ENCODE assay signal across 14 cellular contexts in the genomic region with DNA sequence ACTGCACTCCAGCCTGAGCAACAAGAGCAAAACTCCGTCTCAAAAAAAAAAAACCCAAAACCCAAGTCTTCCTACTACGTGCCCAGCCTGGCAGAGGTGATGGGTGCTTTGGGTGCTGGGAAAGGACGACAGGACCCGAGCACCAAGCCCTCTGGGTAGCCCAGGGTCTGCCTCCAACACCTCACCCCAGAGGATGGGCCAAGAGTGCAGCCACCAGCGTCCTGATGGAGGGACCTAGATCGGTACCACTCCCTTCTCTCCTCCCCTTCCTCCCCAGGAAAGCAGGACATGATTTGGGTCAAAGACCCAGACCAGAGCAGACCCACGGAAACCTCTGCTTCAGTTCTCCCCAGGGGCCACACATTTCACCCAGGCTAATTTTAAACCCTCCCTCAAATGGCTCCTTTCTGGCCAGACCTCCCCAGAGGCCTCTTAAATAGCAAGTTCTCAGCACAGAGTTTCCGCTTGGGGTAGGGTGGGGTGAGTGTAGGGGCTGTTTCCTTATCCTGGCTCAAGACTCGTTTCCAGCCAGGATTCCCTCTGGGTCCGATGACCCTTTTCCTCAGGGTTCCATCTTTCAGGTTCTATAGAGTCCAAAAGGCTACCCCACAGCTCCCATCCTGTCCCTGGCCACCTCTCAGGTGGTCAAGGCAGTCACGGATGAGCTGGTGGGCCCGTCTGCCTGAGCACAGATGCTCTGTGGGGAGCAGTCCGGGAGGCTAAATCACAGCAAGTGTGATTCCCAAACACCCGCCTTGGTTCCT. TPM values are rescaled to one million over a fixed set of nuclear protein-coding genes. Genes with fewer than 3 reads are reported as not detected.
A peak's percentile ranks its signal among the peaks of the same experiment; 100 is the strongest.
DNase-seq lines count a peak whose midpoint lies in the region; ATAC-seq and TF ChIP-seq lines count a peak whose summit lies in the region.
"Had no signal": no experiment of that assay in that cellular context is flagged by ENCODE, and none has a peak within 500 bp of the region (broad histone marks: within the 10 kb centered on the region; RNA-seq: fewer than 3 reads in every experiment).

No MANE protein-coding gene starts in this region.

- no peaks in the 10 kb centered on the region for H3K27me3 Mint-ChIP-seq in memory B cell

- H3K4me3 Mint-ChIP-seq in memory B cell: peak overlapping the region; percentile 83
- H3K4me3 Mint-ChIP-seq: activated CD8-positive, alpha-beta memory T cell treated with anti-CD3 and anti-CD28 coated beads, Interleukin-2, amount 10 ng/mL, durations not matched to agents 7 days and 5 days had no signal

- H3K4me1 ChIP-seq in foreskin keratinocyte: no peaks in the 10 kb centered on the region

- no peak for TF ChIP-seq CTCF in GM10266 (IDR thresholded peaks at IDR 0.05; ENCODE audit: control insufficient read depth, insufficient read depth, low read depth, missing control alignments)
- no peak for TF ChIP-seq CTCF in foreskin keratinocyte (conservative IDR thresholded peaks at IDR 0.05)

- peak; percentile 52 for ATAC-seq in GM21423 (IDR thresholded peaks at IDR 0.05; ENCODE audit: unreplicated experiment)
- ATAC-seq in HG03565 (IDR thresholded peaks at IDR 0.05; ENCODE audit: unreplicated experiment): peak; percentile 58
- ATAC-seq in memory B cell (ENCODE audit: low read depth): peak; percentile 82
- ATAC-seq in foreskin keratinocyte: no peak
- no peak for ATAC-seq in HG02970 (IDR thresholded peaks at IDR 0.05; ENCODE audit: low FRiP score, unreplicated experiment)
- ATAC-seq: activated CD8-positive, alpha-beta memory T cell treated with anti-CD3 and anti-CD28 coated beads, Interleukin-2, amount 10 ng/mL, durations not matched to agents 7 days and 5 days had no signal

- DNase-seq in GM10266 (ENCODE audit: extremely low spot score) (peak; percentile 68), memory B cell (ENCODE audit: low spot score in 2 of 2) (peak; percentile 26 to 27), foreskin keratinocyte (no peak), H4 (ENCODE audit: low spot score) (no peak), DMS79 (lab: John Stamatoyannopoulos, UW) (no peak)
- DNase-seq: activated CD8-positive, alpha-beta memory T cell treated with anti-CD3 and anti-CD28 coated beads, Interleukin-2, amount 10 ng/mL, durations not matched to agents 7 days and 5 days; anterior cingulate cortex; NCI-H187 treated with DMSO at 0.1 percent for 48 hours; NK-92 treated with Interleukin-12 subunit alpha and Interleukin-12 subunit beta, amount 100 ng/mL, for 24 hours had no signal

- no peak overlapping the region for H3K27ac ChIP-seq in foreskin keratinocyte
- H3K27ac ChIP-seq: epithelial cell of prostate had no signal

- no peaks in the 10 kb centered on the region for H3K36me3 Mint-ChIP-seq in memory B cell
- H3K36me3 Mint-ChIP-seq: activated CD8-positive, alpha-beta memory T cell treated with anti-CD3 and anti-CD28 coated beads, Interleukin-2, amount 10 ng/mL, durations not matched to agents 7 days and 5 days had no signal

- peaks cover 7% of the 10 kb centered on the region for H3K27me3 ChIP-seq in foreskin keratinocyte

- no peaks in the 10 kb centered on the region for H3K9me3 Mint-ChIP-seq in memory B cell

- H3K27ac Mint-ChIP-seq in memory B cell: peak overlapping the region; percentile 17
- H3K27ac Mint-ChIP-seq: activated CD8-positive, alpha-beta memory T cell treated with anti-CD3 and anti-CD28 coated beads, Interleukin-2, amount 10 ng/mL, durations not matched to agents 7 days and 5 days had no signal

- H3K4me1 Mint-ChIP-seq in memory B cell: peaks cover 38% of the 10 kb centered on the region
- H3K4me1 Mint-ChIP-seq: activated CD8-positive, alpha-beta memory T cell treated with anti-CD3 and anti-CD28 coated beads, Interleukin-2, amount 10 ng/mL, durations not matched to agents 7 days and 5 days had no signal

RNA-seq across cellular contexts. Expression of a gene that starts 20.5 kb away (rescaled TPM):
- not detected in 2 replicates for total RNA-seq in foreskin keratinocyte
- polyA plus RNA-seq in foreskin keratinocyte: not detected in 2 replicates
- total RNA-seq in H4 (2014; rRNA removed; shearing (Covaris generic)): 0.48 TPM in 1 of 2 replicates, not detected in the other
- total RNA-seq: activated CD8-positive, alpha-beta memory T cell treated with anti-CD3 and anti-CD28 coated beads, Interleukin-2, amount 10 ng/mL, durations not matched to agents 7 days and 5 days had no signal
- polyA plus RNA-seq: neural cell had no signal

Comparison
In these comparisons a context has a peak if more than half of its experiments do, and no peak if none do; other contexts are left out.
1. DNase-seq: peak in GM10266 (single experiment) and memory B cell (2 of 2); none in foreskin keratinocyte (0 of 2), H4 (single experiment) and DMS79 (single experiment).
2. ATAC-seq: peak in GM21423 (single experiment), HG03565 (single experiment) and memory B cell (single experiment); none in foreskin keratinocyte (single experiment) and HG02970 (single experiment).